8 cellular contexts compared by ENCODE assay signal in the genomic region with DNA sequence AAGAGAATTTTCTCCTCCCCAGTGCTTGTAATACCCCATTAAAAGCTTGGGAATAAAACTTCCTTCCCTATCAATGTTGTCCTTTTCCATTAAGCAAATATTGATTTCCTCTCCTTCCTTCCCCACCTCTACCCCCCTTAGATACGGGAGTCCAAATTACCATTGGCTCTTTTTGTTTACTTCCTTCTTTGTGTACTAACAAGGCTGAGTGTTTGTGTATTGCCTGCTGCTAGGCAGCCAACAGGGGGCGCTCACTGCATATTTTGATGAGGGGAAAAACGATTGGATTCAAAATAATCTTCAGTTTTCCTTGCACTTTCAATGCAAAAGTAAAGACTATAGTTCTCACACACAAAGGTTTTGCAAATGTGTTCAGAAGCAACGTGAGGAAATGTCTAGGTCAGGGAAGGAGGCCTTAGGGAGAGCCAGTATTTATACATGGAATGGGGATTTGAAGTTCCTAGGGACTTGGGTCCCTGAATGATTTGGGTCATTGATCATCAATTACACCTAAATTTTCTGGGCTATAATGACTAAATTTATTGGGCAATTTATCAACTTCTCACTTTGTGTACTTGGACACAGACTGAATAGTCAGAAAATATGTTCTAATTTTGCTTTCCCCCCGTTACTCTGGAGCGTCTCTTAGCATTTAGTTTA. TPM values are rescaled to one million over a fixed set of nuclear protein-coding genes. Genes with fewer than 3 reads are reported as not detected.
DNase-seq lines count a peak whose midpoint lies in the region; ATAC-seq and TF ChIP-seq lines count a peak whose summit lies in the region.

No MANE protein-coding gene starts in this region.

- intact Hi-C loops in CD14-positive monocyte (cut with micrococcal nuclease) = no loop called here

- ATAC-seq in GM18909 (IDR thresholded peaks at IDR 0.05; ENCODE audit: poor library complexity, unreplicated experiment) (peak; percentile 83), HG03378 (IDR thresholded peaks at IDR 0.05; ENCODE audit: unreplicated experiment) (peak; percentile 75), GM21786 (IDR thresholded peaks at IDR 0.05; ENCODE audit: unreplicated experiment) (no peak)

- H3K27me3 Mint-ChIP-seq in CD14-positive monocyte (ENCODE audit: low read depth in 3 of 3) = peaks cover 0 to 4% (median 1%) of the 10 kb centered on the region in 3 donors

- no peak overlapping the region for H3K4me3 ChIP-seq in fibroblast of the aortic adventitia (ENCODE audit: low read depth, low read length)

- peaks cover 35% of the 10 kb centered on the region for H3K4me1 Mint-ChIP-seq in CD14-positive monocyte

- H3K9me3 Mint-ChIP-seq in CD14-positive monocyte = peaks cover 2 to 8% (median 6%) of the 10 kb centered on the region in 7 donors

- DNase-seq in CD14-positive monocyte (ENCODE audit: low spot score) (no peak), NCI-H748 treated with DMSO at 0.1 percent for 48 hours (lab: John Stamatoyannopoulos, UW) (peak; percentile 55), fibroblast of the aortic adventitia (ENCODE audit: low read depth) (peak; percentile 55), occipital lobe (lab: John Stamatoyannopoulos, UW) (peak; percentile 10)
- DNase-seq in activated CD8-positive, alpha-beta memory T cell treated with anti-CD3 and anti-CD28 coated beads, Interleukin-2, amount 50 U/mL, for 24 hours (ENCODE audit: extremely low read depth) = peak; percentile 4

- H3K4me3 Mint-ChIP-seq in CD14-positive monocyte = no peak overlapping the region

- no peak overlapping the region for H3K27ac Mint-ChIP-seq in CD14-positive monocyte

- TF ChIP-seq CTCF in CD14-positive monocyte (IDR thresholded peaks at IDR 0.05) = peak; percentile 87
- TF ChIP-seq CTCF in fibroblast of the aortic adventitia (IDR thresholded peaks at IDR 0.05; ENCODE audit: insufficient read depth, low read length) = peak; percentile 93

- peaks cover 0 to 5% of the 10 kb centered on the region in 2 donors for H3K36me3 Mint-ChIP-seq in CD14-positive monocyte

RNA-seq across cellular contexts. Expression of a gene that starts 23.6 kb away (rescaled TPM):
- 10 to 100 TPM; 56.7 to 62.2 TPM for polyA plus RNA-seq in CD14-positive monocyte
- total RNA-seq in fibroblast of the aortic adventitia (ENCODE audit: low replicate concordance) (58.0 and 308 TPM in 2 replicates), occipital lobe (86.9 TPM)

RNA-seq across cellular contexts. Expression of a gene that starts 45.1 kb away (rescaled TPM):
- polyA plus RNA-seq in CD14-positive monocyte = not detected
- total RNA-seq in fibroblast of the aortic adventitia (ENCODE audit: low replicate concordance) = not detected in 2 replicates
- total RNA-seq in occipital lobe = 2.0 TPM
